18 cellular contexts compared by ENCODE assay signal in the genomic region with DNA sequence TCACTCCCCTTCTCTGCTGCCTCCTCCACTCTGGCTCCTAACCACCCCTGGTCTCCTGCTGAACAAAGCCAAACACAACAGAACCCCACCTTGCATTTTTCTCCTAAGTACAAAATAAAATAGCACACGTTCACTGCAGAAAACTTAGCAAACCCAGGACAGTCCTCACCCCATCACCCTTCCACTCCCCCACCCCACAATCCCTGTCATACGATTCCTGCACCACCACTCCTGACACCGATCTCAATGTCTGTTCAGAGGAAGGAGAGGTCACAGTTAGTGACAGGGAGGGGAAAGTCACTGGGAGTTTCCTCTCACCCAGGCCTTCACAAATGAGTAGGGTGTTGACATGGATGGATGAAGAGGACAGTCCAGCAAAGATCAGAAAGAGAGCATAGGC. TPM values are rescaled to one million over a fixed set of nuclear protein-coding genes. Genes with fewer than 3 reads are reported as not detected.
DNase-seq lines count a peak whose midpoint lies in the region; ATAC-seq and TF ChIP-seq lines count a peak whose summit lies in the region.
"Had no signal": no experiment of that assay in that cellular context is flagged by ENCODE, and none has a peak within 500 bp of the region (broad histone marks: within the 10 kb centered on the region; RNA-seq: fewer than 3 reads in every experiment).

No MANE protein-coding gene starts in this region.

- H3K27me3 Mint-ChIP-seq in activated naive CD4-positive, alpha-beta T cell treated with anti-CD3 and anti-CD28 coated beads, Interleukin-2, amount 50 U/mL, for 24 hours, result no peaks in the 10 kb centered on the region
- H3K27me3 Mint-ChIP-seq in WTC11 (ENCODE audit: low read depth) (no peaks in the 10 kb centered on the region), type B pancreatic cell (no peaks in the 10 kb centered on the region)

- H3K4me1 Mint-ChIP-seq in activated naive CD4-positive, alpha-beta T cell treated with anti-CD3 and anti-CD28 coated beads, Interleukin-2, amount 50 U/mL, for 24 hours, result peaks cover 39% of the 10 kb centered on the region
- H3K4me1 Mint-ChIP-seq in WTC11, result peaks cover 11% of the 10 kb centered on the region
- H3K4me1 Mint-ChIP-seq in type B pancreatic cell (ENCODE audit: unreplicated experiment), result peaks cover 44% of the 10 kb centered on the region

- H3K36me3 Mint-ChIP-seq in activated naive CD4-positive, alpha-beta T cell treated with anti-CD3 and anti-CD28 coated beads, Interleukin-2, amount 50 U/mL, for 24 hours, result no peaks in the 10 kb centered on the region
- H3K36me3 Mint-ChIP-seq in WTC11 (peaks cover 12% of the 10 kb centered on the region), type B pancreatic cell (peaks cover 19% of the 10 kb centered on the region)

- H3K27ac Mint-ChIP-seq in activated naive CD4-positive, alpha-beta T cell treated with anti-CD3 and anti-CD28 coated beads, Interleukin-2, amount 50 U/mL, for 24 hours, result peak overlapping the region; percentile 63
- peak overlapping the region; percentile 50; the same call in 1 of the 2 replicates for H3K27ac Mint-ChIP-seq in WTC11
- H3K27ac Mint-ChIP-seq in type B pancreatic cell, result peak overlapping the region; percentile 32

- no peak overlapping the region for H3K4me3 Mint-ChIP-seq in activated naive CD4-positive, alpha-beta T cell treated with anti-CD3 and anti-CD28 coated beads, Interleukin-2, amount 50 U/mL, for 24 hours
- H3K4me3 Mint-ChIP-seq in WTC11 (no peak overlapping the region), type B pancreatic cell (peak overlapping the region; percentile 12)

- TF ChIP-seq CTCF in WTC11 (IDR thresholded peaks at IDR 0.05), result no peak
- TF ChIP-seq CTCF in type B pancreatic cell (conservative IDR thresholded peaks at IDR 0.05), result no peak
- no peak for TF ChIP-seq CTCF in upper lobe of right lung (IDR thresholded peaks at IDR 0.05)

- H3K4me3 ChIP-seq in SJCRH30 (no peak overlapping the region), upper lobe of right lung (no peak overlapping the region)
- H3K4me3 ChIP-seq: heart left ventricle, ovary, sigmoid colon, SK-N-MC had no signal

- no peaks in the 10 kb centered on the region for H3K9me3 Mint-ChIP-seq in activated naive CD4-positive, alpha-beta T cell treated with anti-CD3 and anti-CD28 coated beads, Interleukin-2, amount 50 U/mL, for 24 hours
- no peaks in the 10 kb centered on the region for H3K9me3 Mint-ChIP-seq in WTC11
- H3K9me3 Mint-ChIP-seq in type B pancreatic cell, result no peaks in the 10 kb centered on the region

- POLR2A ChIA-PET in WTC11 (lab: Charles Lee), result no interaction called here

- H3K36me3 ChIP-seq in SJCRH30, result peaks cover 3% of the 10 kb centered on the region
- H3K36me3 ChIP-seq in upper lobe of right lung, result peaks cover 44% of the 10 kb centered on the region
- H3K36me3 ChIP-seq: ovary had no signal

- ATAC-seq in WTC11, result no peak
- no peak for ATAC-seq in HG03139 (IDR thresholded peaks at IDR 0.05; ENCODE audit: unreplicated experiment)
- ATAC-seq in upper lobe of right lung, result no peak
- ATAC-seq: heart left ventricle, Panc1 had no signal

- no peak overlapping the region for H3K27ac ChIP-seq in SJCRH30
- no peak overlapping the region for H3K27ac ChIP-seq in upper lobe of right lung
- H3K27ac ChIP-seq: heart left ventricle, ovary, sigmoid colon, SK-N-MC had no signal

- intact Hi-C loops in upper lobe of right lung (cut with DNase I), result no loop called here

- no peaks in the 10 kb centered on the region for H3K27me3 ChIP-seq in SJCRH30
- H3K27me3 ChIP-seq in upper lobe of right lung, result no peaks in the 10 kb centered on the region
- H3K27me3 ChIP-seq: heart left ventricle, ovary, sigmoid colon had no signal

- H3K4me1 ChIP-seq in SJCRH30, result peaks cover 2% of the 10 kb centered on the region; the same call in 1 of the 2 replicates
- peaks cover 18% of the 10 kb centered on the region for H3K4me1 ChIP-seq in upper lobe of right lung

- DNase-seq in activated naive CD4-positive, alpha-beta T cell (lab: John Stamatoyannopoulos, UW), result no peak
- DNase-seq in WTC11 (ENCODE audit: low spot score) (no peak), left kidney (ENCODE audit: low read depth, low spot score) (peak; percentile 59), type B pancreatic cell (ENCODE audit: extremely low spot score, unreplicated experiment) (no peak), SJCRH30 (no peak), upper lobe of right lung (no peak)
- DNase-seq: activated CD4-positive, CD25-positive, alpha-beta regulatory T cell treated with anti-CD3 and anti-CD28 coated beads, Interleukin-2, amount 50 U/mL, for 72 hours; activated T-cell treated with anti-CD3 and anti-CD28 coated beads for 4 hours; heart left ventricle; NCI-H1048; NCI-H1930; NCI-H446; ovary; sigmoid colon had no signal

- CTCF ChIA-PET in WTC11 (lab: Charles Lee), result interaction anchor here (1.1 kb wide), 1 partner anchor 15 kb away, joined by 3 read pairs; no protein-coding TSS in a partner anchor

- no peaks in the 10 kb centered on the region for H3K9me3 ChIP-seq in SJCRH30 (replicated peaks)
- no peaks in the 10 kb centered on the region for H3K9me3 ChIP-seq in upper lobe of right lung
- H3K9me3 ChIP-seq: heart left ventricle, ovary, sigmoid colon had no signal

TF ChIP-seq in WTC11, 78 proteins besides CTCF, POLR2A, EP300 and RAD21:
- TF ChIP-seq, protein P1, sequence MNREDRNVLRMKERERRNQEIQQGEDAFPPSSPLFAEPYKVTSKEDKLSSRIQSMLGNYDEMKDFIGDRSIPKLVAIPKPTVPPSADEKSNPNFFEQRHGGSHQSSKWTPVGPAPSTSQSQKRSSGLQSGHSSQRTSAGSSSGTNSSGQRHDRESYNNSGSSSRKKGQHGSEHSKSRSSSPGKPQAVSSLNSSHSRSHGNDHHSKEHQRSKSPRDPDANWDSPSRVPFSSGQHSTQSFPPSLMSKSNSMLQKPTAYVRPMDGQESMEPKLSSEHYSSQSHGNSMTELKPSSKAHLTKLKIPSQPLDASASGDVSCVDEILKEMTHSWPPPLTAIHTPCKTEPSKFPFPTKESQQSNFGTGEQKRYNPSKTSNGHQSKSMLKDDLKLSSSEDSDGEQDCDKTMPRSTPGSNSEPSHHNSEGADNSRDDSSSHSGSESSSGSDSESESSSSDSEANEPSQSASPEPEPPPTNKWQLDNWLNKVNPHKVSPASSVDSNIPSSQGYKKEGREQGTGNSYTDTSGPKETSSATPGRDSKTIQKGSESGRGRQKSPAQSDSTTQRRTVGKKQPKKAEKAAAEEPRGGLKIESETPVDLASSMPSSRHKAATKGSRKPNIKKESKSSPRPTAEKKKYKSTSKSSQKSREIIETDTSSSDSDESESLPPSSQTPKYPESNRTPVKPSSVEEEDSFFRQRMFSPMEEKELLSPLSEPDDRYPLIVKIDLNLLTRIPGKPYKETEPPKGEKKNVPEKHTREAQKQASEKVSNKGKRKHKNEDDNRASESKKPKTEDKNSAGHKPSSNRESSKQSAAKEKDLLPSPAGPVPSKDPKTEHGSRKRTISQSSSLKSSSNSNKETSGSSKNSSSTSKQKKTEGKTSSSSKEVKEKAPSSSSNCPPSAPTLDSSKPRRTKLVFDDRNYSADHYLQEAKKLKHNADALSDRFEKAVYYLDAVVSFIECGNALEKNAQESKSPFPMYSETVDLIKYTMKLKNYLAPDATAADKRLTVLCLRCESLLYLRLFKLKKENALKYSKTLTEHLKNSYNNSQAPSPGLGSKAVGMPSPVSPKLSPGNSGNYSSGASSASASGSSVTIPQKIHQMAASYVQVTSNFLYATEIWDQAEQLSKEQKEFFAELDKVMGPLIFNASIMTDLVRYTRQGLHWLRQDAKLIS (CRISPR knock-in tag; IDR thresholded peaks at IDR 0.05; ENCODE audit: borderline replicate concordance), result no peak
- TF ChIP-seq RORB (CRISPR knock-in tag; IDR thresholded peaks at IDR 0.05) (no peak), NFATC4 (CRISPR knock-in tag; IDR thresholded peaks at IDR 0.05) (no peak), ATF1 (CRISPR knock-in tag; IDR thresholded peaks at IDR 0.05) (no peak)
- TF ChIP-seq, protein P2, sequence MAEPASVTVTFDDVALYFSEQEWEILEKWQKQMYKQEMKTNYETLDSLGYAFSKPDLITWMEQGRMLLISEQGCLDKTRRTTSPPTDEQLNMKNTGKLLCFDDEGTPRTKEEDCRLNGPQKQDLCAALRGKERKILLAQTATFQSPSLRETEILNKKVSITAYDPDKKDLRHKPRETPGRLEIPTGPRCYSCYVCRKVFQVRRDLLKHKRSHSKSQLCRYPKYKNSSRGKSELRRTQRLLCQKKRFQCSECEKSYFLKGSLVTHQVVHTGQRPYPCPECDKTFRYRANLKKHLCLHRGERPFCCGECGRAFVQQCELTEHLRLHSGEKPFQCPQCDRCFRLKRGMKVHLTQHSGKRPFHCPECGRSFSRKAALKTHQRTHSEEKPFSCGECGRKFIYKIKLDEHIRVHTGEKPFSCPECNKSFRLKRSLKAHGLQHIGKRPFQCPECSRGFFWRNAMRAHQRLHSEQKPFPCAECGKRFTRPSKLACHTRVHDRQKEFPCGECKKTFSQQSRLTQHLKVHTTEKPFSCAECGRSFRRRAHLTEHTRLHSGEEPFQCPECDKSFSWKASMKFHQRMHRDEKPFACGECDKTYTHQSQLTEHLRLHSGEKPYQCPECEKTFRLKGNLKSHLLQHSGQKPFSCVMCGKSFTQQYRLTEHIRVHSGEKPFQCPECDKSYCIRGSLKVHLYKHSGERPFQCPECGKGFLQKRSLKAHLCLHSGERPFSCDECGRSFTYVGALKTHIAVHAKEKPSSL (CRISPR knock-in tag; conservative IDR thresholded peaks at IDR 0.05), result no peak

RNA-seq across cellular contexts. Expression of a gene that starts 4.2 kb away (rescaled TPM):
- total RNA-seq in WTC11 (2021) (18.1 to 21.1 TPM (median 20.7 TPM) in 3 replicates), type B pancreatic cell (ENCODE audit: low replicate concordance) (20.2 and 25.5 TPM in 2 replicates), upper lobe of right lung (14.3 TPM)
- total RNA-seq in SJCRH30 (2014; rRNA removed; shearing (Covaris generic)), result 7.5 and 8.6 TPM in 2 replicates

RNA-seq across cellular contexts. Expression of a gene that starts 23.8 kb away (rescaled TPM):
- total RNA-seq in WTC11 (2021) (114 to 130 TPM (median 121 TPM) in 3 replicates), type B pancreatic cell (ENCODE audit: low replicate concordance) (54.6 and 101 TPM in 2 replicates), upper lobe of right lung (4.6 TPM)
- total RNA-seq in SJCRH30 (2014; rRNA removed; shearing (Covaris generic)), result 250 and 275 TPM in 2 replicates
